1 cellular context compared by ENCODE assay signal in the genomic region with DNA sequence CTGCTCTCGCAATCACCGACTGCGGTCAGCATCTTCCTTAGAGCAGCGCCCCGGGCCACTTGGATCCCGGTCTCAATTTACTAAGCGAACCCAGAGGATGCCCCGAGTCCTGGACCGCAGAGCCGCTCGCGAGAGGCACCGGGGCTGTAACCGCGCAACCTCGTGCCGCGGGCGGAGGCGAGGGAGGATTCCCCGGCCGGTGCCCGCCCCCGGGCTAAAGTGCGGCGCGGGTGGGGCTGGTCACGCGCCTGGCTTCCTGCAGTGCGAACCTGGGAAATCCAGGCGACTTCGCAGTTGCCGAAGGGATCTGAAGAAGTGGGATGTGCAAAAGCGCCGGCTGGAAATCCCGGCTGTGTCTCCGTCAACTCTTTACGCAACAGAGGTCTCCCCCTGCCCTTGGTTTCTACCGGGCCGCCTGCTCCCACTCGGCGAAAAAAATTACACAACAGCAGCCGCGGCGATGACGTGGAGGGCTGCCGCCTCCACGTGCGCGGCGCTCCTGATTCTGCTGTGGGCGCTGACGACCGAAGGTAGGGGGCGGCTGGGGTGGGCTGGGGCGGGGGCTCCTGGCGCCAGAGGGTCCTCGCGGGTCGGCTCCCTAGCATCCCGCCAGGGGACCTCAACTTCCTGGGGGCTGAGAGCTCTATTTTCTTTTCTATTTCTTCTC.
TF ChIP-seq lines count a peak whose summit lies in the region.

A gene with protein sequence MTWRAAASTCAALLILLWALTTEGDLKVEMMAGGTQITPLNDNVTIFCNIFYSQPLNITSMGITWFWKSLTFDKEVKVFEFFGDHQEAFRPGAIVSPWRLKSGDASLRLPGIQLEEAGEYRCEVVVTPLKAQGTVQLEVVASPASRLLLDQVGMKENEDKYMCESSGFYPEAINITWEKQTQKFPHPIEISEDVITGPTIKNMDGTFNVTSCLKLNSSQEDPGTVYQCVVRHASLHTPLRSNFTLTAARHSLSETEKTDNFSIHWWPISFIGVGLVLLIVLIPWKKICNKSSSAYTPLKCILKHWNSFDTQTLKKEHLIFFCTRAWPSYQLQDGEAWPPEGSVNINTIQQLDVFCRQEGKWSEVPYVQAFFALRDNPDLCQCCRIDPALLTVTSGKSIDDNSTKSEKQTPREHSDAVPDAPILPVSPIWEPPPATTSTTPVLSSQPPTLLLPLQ (plus strand): TSS at position 291 of the 667 bp plus-strand sequence. CDS start 170 bp downstream, at position 461.

TF ChIP-seq in K562, 482 proteins besides CTCF, POLR2A, EP300 and RAD21 (continued from another document and continues in another):
- TF ChIP-seq, protein P1, sequence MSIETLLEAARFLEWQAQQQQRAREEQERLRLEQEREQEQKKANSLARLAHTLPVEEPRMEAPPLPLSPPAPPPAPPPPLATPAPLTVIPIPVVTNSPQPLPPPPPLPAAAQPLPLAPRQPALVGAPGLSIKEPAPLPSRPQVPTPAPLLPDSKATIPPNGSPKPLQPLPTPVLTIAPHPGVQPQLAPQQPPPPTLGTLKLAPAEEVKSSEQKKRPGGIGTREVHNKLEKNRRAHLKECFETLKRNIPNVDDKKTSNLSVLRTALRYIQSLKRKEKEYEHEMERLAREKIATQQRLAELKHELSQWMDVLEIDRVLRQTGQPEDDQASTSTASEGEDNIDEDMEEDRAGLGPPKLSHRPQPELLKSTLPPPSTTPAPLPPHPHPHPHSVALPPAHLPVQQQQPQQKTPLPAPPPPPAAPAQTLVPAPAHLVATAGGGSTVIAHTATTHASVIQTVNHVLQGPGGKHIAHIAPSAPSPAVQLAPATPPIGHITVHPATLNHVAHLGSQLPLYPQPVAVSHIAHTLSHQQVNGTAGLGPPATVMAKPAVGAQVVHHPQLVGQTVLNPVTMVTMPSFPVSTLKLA (conservative IDR thresholded peaks at IDR 0.05) = peak; percentile 80 to 90
- TF ChIP-seq, protein P2, sequence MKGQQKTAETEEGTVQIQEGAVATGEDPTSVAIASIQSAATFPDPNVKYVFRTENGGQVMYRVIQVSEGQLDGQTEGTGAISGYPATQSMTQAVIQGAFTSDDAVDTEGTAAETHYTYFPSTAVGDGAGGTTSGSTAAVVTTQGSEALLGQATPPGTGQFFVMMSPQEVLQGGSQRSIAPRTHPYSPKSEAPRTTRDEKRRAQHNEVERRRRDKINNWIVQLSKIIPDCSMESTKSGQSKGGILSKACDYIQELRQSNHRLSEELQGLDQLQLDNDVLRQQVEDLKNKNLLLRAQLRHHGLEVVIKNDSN (CRISPR knock-in tag; IDR thresholded peaks at IDR 0.05) = peak; percentile 72
- TF ChIP-seq CTBP1 (IDR thresholded peaks at IDR 0.05; ENCODE audit: borderline replicate concordance) (peak; percentile 81), NUFIP1 (IDR thresholded peaks at IDR 0.05; ENCODE audit: partially characterized antibody) (no peak), MCM2 (IDR thresholded peaks at IDR 0.05; ENCODE audit: low read depth) (no peak), PCBP1 (IDR thresholded peaks at IDR 0.05; ENCODE audit: low read depth, low read length, poor library complexity, severe bottlenecking) (no peak), SAFB (IDR thresholded peaks at IDR 0.05; ENCODE audit: borderline replicate concordance, low read depth, low read length) (peak; percentile 60; the same call in 1 of the 2 replicates), ZNF431 (CRISPR knock-in tag; IDR thresholded peaks at IDR 0.05) (peak; percentile 55; the same call in 1 of the 2 replicates), ZNF347 (CRISPR knock-in tag; IDR thresholded peaks at IDR 0.05; ENCODE audit: low read depth) (no peak), LEF1 (IDR thresholded peaks at IDR 0.05) (peak; percentile 46; the same call in 1 of the 2 replicates), GABPA (tag; conservative IDR thresholded peaks at IDR 0.05; ENCODE audit: low read depth) (no peak), CBFA2T3 (IDR thresholded peaks at IDR 0.05) (no peak), CHD2 (IDR thresholded peaks at IDR 0.05; ENCODE audit: low read depth, low read length) (peak; percentile 92), ZNF583 (CRISPR knock-in tag; IDR thresholded peaks at IDR 0.05) (peak; percentile 61; the same call in 1 of the 2 replicates), ZNF408 (CRISPR knock-in tag; IDR thresholded peaks at IDR 0.05; ENCODE audit: low read depth) (no peak), ZKSCAN3 (CRISPR knock-in tag; IDR thresholded peaks at IDR 0.05) (no peak), SRSF1 (IDR thresholded peaks at IDR 0.05; ENCODE audit: low read depth, low read length) (no peak), SMARCA4 (IDR thresholded peaks at IDR 0.05) (no peak), TAF1 (IDR thresholded peaks at IDR 0.05; ENCODE audit: control insufficient read depth, extremely low read depth, insufficient read depth, low read length, severe bottlenecking) (peak; percentile 62), CREM (IDR thresholded peaks at IDR 0.05; ENCODE audit: low read depth) (peak; percentile 86), MXI1 (IDR thresholded peaks at IDR 0.05; ENCODE audit: low read depth, low read length) (peak; percentile 58; the same call in 1 of the 2 replicates), MYC (IDR thresholded peaks at IDR 0.05; ENCODE audit: low read depth, low read length) (peak; percentile 86), MYC (CRISPR knock-in tag; IDR thresholded peaks at IDR 0.05; ENCODE audit: borderline replicate concordance, low read depth) (no peak), NR2C2 (CRISPR knock-in tag; IDR thresholded peaks at IDR 0.05) (no peak), NR2C2 (tag; IDR thresholded peaks at IDR 0.05) (peak; percentile 47; the same call in 1 of the 2 replicates), ZBTB7A (IDR thresholded peaks at IDR 0.05; ENCODE audit: borderline replicate concordance, control insufficient read depth, low read depth, low read length) (peak; percentile 81), HDAC3 (IDR thresholded peaks at IDR 0.05; ENCODE audit: borderline replicate concordance, partially characterized antibody) (no peak), SETDB1 (IDR thresholded peaks at IDR 0.05; ENCODE audit: low read length) (no peak), ZKSCAN1 (IDR thresholded peaks at IDR 0.05; ENCODE audit: low read depth, low read length) (no peak), ZFX (CRISPR knock-in tag; IDR thresholded peaks at IDR 0.05) (peak; percentile 68), TCF7 (IDR thresholded peaks at IDR 0.05; ENCODE audit: borderline replicate concordance) (peak; percentile 28; the same call in 1 of the 2 replicates), MEF2A (IDR thresholded peaks at IDR 0.05; ENCODE audit: control insufficient read depth, low read depth, low read length) (no peak), FOXP1 (CRISPR knock-in tag; IDR thresholded peaks at IDR 0.05) (0 out of 2 replicates have a peak, but pooled peaks have one; percentile 45), STAG1 (CRISPR knock-in tag; IDR thresholded peaks at IDR 0.05; ENCODE audit: borderline replicate concordance) (no peak), HSF4 (CRISPR knock-in tag; IDR thresholded peaks at IDR 0.05; ENCODE audit: borderline replicate concordance) (no peak), MBD2 (IDR thresholded peaks at IDR 0.05; ENCODE audit: borderline replicate concordance, low read depth) (0 out of 2 replicates have a peak, but pooled peaks have one; percentile 2), GABPB2 (CRISPR knock-in tag; conservative IDR thresholded peaks at IDR 0.05) (no peak)
- TF ChIP-seq, protein P3, sequence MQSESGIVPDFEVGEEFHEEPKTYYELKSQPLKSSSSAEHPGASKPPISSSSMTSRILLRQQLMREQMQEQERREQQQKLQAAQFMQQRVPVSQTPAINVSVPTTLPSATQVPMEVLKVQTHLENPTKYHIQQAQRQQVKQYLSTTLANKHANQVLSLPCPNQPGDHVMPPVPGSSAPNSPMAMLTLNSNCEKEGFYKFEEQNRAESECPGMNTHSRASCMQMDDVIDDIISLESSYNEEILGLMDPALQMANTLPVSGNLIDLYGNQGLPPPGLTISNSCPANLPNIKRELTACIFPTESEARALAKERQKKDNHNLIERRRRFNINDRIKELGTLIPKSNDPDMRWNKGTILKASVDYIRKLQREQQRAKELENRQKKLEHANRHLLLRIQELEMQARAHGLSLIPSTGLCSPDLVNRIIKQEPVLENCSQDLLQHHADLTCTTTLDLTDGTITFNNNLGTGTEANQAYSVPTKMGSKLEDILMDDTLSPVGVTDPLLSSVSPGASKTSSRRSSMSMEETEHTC (IDR thresholded peaks at IDR 0.05) = peak; percentile 89
- TF ChIP-seq, protein P4, sequence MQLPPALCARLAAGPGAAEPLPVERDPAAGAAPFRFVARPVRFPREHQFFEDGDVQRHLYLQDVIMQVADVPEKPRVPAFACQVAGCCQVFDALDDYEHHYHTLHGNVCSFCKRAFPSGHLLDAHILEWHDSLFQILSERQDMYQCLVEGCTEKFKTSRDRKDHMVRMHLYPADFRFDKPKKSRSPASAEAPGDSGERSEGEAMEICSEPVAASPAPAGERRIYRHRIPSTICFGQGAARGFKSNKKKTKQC (CRISPR knock-in tag; IDR thresholded peaks at IDR 0.05) = peak; percentile 78; the same call in 1 of the 2 replicates
- TF ChIP-seq, protein P5, sequence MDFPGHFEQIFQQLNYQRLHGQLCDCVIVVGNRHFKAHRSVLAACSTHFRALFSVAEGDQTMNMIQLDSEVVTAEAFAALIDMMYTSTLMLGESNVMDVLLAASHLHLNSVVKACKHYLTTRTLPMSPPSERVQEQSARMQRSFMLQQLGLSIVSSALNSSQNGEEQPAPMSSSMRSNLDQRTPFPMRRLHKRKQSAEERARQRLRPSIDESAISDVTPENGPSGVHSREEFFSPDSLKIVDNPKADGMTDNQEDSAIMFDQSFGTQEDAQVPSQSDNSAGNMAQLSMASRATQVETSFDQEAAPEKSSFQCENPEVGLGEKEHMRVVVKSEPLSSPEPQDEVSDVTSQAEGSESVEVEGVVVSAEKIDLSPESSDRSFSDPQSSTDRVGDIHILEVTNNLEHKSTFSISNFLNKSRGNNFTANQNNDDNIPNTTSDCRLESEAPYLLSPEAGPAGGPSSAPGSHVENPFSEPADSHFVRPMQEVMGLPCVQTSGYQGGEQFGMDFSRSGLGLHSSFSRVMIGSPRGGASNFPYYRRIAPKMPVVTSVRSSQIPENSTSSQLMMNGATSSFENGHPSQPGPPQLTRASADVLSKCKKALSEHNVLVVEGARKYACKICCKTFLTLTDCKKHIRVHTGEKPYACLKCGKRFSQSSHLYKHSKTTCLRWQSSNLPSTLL (IDR thresholded peaks at IDR 0.05) = no peak
- TF ChIP-seq, protein P6, sequence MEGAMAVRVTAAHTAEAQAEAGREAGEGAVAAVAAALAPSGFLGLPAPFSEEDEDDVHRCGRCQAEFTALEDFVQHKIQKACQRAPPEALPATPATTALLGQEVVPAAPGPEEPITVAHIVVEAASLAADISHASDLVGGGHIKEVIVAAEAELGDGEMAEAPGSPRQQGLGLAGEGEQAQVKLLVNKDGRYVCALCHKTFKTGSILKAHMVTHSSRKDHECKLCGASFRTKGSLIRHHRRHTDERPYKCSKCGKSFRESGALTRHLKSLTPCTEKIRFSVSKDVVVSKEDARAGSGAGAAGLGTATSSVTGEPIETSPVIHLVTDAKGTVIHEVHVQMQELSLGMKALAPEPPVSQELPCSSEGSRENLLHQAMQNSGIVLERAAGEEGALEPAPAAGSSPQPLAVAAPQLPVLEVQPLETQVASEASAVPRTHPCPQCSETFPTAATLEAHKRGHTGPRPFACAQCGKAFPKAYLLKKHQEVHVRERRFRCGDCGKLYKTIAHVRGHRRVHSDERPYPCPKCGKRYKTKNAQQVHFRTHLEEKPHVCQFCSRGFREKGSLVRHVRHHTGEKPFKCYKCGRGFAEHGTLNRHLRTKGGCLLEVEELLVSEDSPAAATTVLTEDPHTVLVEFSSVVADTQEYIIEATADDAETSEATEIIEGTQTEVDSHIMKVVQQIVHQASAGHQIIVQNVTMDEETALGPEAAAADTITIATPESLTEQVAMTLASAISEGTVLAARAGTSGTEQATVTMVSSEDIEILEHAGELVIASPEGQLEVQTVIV (CRISPR knock-in tag; IDR thresholded peaks at IDR 0.05; ENCODE audit: borderline replicate concordance) = no peak
- TF ChIP-seq, protein P7, sequence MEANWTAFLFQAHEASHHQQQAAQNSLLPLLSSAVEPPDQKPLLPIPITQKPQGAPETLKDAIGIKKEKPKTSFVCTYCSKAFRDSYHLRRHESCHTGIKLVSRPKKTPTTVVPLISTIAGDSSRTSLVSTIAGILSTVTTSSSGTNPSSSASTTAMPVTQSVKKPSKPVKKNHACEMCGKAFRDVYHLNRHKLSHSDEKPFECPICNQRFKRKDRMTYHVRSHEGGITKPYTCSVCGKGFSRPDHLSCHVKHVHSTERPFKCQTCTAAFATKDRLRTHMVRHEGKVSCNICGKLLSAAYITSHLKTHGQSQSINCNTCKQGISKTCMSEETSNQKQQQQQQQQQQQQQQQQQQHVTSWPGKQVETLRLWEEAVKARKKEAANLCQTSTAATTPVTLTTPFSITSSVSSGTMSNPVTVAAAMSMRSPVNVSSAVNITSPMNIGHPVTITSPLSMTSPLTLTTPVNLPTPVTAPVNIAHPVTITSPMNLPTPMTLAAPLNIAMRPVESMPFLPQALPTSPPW (CRISPR knock-in tag; IDR thresholded peaks at IDR 0.05) = peak; percentile 80
- TF ChIP-seq, protein P8, sequence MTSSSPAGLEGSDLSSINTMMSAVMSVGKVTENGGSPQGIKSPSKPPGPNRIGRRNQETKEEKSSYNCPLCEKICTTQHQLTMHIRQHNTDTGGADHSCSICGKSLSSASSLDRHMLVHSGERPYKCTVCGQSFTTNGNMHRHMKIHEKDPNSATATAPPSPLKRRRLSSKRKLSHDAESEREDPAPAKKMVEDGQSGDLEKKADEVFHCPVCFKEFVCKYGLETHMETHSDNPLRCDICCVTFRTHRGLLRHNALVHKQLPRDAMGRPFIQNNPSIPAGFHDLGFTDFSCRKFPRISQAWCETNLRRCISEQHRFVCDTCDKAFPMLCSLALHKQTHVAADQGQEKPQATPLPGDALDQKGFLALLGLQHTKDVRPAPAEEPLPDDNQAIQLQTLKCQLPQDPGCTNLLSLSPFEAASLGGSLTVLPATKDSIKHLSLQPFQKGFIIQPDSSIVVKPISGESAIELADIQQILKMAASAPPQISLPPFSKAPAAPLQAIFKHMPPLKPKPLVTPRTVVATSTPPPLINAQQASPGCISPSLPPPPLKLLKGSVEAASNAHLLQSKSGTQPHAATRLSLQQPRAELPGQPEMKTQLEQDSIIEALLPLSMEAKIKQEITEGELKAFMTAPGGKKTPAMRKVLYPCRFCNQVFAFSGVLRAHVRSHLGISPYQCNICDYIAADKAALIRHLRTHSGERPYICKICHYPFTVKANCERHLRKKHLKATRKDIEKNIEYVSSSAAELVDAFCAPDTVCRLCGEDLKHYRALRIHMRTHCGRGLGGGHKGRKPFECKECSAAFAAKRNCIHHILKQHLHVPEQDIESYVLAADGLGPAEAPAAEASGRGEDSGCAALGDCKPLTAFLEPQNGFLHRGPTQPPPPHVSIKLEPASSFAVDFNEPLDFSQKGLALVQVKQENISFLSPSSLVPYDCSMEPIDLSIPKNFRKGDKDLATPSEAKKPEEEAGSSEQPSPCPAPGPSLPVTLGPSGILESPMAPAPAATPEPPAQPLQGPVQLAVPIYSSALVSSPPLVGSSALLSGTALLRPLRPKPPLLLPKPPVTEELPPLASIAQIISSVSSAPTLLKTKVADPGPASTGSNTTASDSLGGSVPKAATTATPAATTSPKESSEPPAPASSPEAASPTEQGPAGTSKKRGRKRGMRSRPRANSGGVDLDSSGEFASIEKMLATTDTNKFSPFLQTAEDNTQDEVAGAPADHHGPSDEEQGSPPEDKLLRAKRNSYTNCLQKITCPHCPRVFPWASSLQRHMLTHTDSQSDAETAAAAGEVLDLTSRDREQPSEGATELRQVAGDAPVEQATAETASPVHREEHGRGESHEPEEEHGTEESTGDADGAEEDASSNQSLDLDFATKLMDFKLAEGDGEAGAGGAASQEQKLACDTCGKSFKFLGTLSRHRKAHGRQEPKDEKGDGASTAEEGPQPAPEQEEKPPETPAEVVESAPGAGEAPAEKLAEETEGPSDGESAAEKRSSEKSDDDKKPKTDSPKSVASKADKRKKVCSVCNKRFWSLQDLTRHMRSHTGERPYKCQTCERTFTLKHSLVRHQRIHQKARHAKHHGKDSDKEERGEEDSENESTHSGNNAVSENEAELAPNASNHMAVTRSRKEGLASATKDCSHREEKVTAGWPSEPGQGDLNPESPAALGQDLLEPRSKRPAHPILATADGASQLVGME (CRISPR knock-in tag; IDR thresholded peaks at IDR 0.05) = 0 out of 2 replicates have a peak, but pooled peaks have one; percentile 69
